In the genomic region with DNA sequence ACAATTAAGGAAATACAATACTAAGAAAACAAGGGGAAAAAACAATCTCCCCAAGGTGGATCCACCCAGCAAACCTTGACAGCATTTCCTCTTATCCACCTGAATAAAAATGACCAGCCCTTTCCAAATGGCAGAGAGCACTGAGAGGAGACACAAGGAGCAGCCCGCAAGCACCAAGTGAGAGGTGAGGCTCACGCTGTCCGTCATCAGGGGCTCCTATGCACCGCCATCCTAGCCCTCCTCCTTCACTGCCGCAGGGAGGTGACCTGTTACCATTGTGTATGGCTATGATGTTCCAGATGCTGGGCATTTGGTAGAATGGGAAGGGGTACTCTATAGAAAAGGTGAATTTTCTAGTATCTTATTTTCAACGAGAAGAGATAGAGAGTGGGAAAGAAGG, we compare ENCODE assay signal across 14 cellular contexts. TPM values are rescaled to one million over a fixed set of nuclear protein-coding genes. Genes with fewer than 3 reads are reported as not detected.
DNase-seq lines count a peak whose midpoint lies in the region; ATAC-seq and TF ChIP-seq lines count a peak whose summit lies in the region.
"Had no signal": no experiment of that assay in that cellular context is flagged by ENCODE, and none has a peak within 500 bp of the region (broad histone marks: within the 10 kb centered on the region; RNA-seq: fewer than 3 reads in every experiment).

No MANE protein-coding gene starts in this region.

- TF ChIP-seq RAD21 in IMR-90 (IDR thresholded peaks at IDR 0.05; ENCODE audit: low read length), result no peak

- DNase-seq in IMR-90 (no peak), RWPE1 (ENCODE audit: low spot score) (no peak), neural crest cell (ENCODE audit: low read depth, low spot score) (no peak), NK-92 (lab: John Stamatoyannopoulos, UW; ENCODE audit: unreplicated experiment) (no peak), natural killer cell (no peak), cortex of kidney (lab: John Stamatoyannopoulos, UW) (no peak)
- DNase-seq in stimulated activated CD8-positive, alpha-beta memory T cell treated with anti-CD3 and anti-CD28 coated beads, Interleukin-4, amount 100 ng/mL, for 48 hours, result no peak
- DNase-seq: ACHN, H9 had no signal

- CTCF ChIA-PET in IMR-90 (lab: Yijun Ruan, JAX) (no interaction called here), RWPE1 (lab: Yijun Ruan, JAX) (interaction anchor here (0.7 kb wide), 1 partner anchor 78 kb away, joined by 3 read pairs; no protein-coding TSS in a partner anchor)

- no peak overlapping the region for H3K4me3 ChIP-seq in BLaER1
- H3K4me3 ChIP-seq in IMR-90 (ENCODE audit: insufficient read depth, low read depth, low read length), result no peak overlapping the region
- H3K4me3 ChIP-seq: GM23248 had no signal

- no peak overlapping the region for H3K4me3 Mint-ChIP-seq in neural crest cell
- H3K4me3 Mint-ChIP-seq in natural killer cell, result no peak overlapping the region
- H3K4me3 Mint-ChIP-seq: H9 had no signal

- no peak overlapping the region for H2BK15ac ChIP-seq in IMR-90 (ENCODE audit: low read depth, low read length)

- POLR2A ChIA-PET in IMR-90 (lab: Charles Lee; ENCODE audit: unreplicated experiment), result interaction anchor here (0.6 kb wide), 1 partner anchor 69 kb away, joined by 3 read pairs; no protein-coding TSS in a partner anchor
- POLR2A ChIA-PET in RWPE1 (lab: Yijun Ruan, JAX; ENCODE audit: low non-redundant PET), result no interaction called here

- H3K27ac Mint-ChIP-seq in neural crest cell (ENCODE audit: unreplicated experiment) (peak overlapping the region; percentile 4), natural killer cell (no peak overlapping the region)
- H3K27ac Mint-ChIP-seq: H9 had no signal

- ATAC-seq in IMR-90 (ENCODE audit: low read depth), result no peak
- ATAC-seq in natural killer cell, result no peak

- H3K27me3 ChIP-seq in BLaER1, result no peaks in the 10 kb centered on the region
- peaks cover 7% of the 10 kb centered on the region for H3K27me3 ChIP-seq in IMR-90 (ENCODE audit: control insufficient read depth, insufficient read depth, low read length)

- intact Hi-C loops in IMR-90 (cut with micrococcal nuclease), result no loop called here
- intact Hi-C loops in natural killer cell (cut with micrococcal nuclease), result no loop called here

- H2AK5ac ChIP-seq in IMR-90 (ENCODE audit: low read depth, low read length), result peak overlapping the region; percentile 40; the same call in 1 of the 2 replicates

- no TSS peak for BruUV-seq in IMR-90 (replicated peaks; lab: Mats Ljungman, UMichigan)

- H3K4ac ChIP-seq in IMR-90 (ENCODE audit: low read depth, low read length), result no peak overlapping the region

- H3K9me1 ChIP-seq in IMR-90 (ENCODE audit: insufficient read depth, low read length), result peaks cover 6% of the 10 kb centered on the region

- no peak overlapping the region for H3K23ac ChIP-seq in IMR-90 (ENCODE audit: low read depth, low read length)

- H3K27ac ChIP-seq in BLaER1, result no peak overlapping the region
- no peak overlapping the region for H3K27ac ChIP-seq in IMR-90 (ENCODE audit: insufficient read depth, low read length)
- peak overlapping the region; percentile 42; the same call in 1 of the 2 replicates for H3K27ac ChIP-seq in RWPE1
- H3K27ac ChIP-seq: GM23248 had no signal

- H3K4me1 Mint-ChIP-seq in neural crest cell (no peaks in the 10 kb centered on the region), natural killer cell (peaks cover 24 to 25% of the 10 kb centered on the region in 2 donors)
- H3K4me1 Mint-ChIP-seq: H9 had no signal

- in situ Hi-C loops in IMR-90 (cut with MboI; ENCODE audit: low sequenced_read_pairs), result no loop called here

- H3K36me3 Mint-ChIP-seq in neural crest cell (ENCODE audit: low read depth), result no peaks in the 10 kb centered on the region
- H3K36me3 Mint-ChIP-seq in natural killer cell, result no peaks in the 10 kb centered on the region

- no peak overlapping the region for H2AFZ ChIP-seq in IMR-90 (replicated peaks; ENCODE audit: low read length, poor library complexity)
- H2AFZ ChIP-seq: GM23248 had no signal

- no peaks in the 10 kb centered on the region for H3K9me3 ChIP-seq in BLaER1
- H3K9me3 ChIP-seq in IMR-90 (ENCODE audit: control insufficient read depth, insufficient read depth, low read length), result no peaks in the 10 kb centered on the region

- peaks cover 53% of the 10 kb centered on the region for H3K4me1 ChIP-seq in BLaER1
- H3K4me1 ChIP-seq in IMR-90 (ENCODE audit: control insufficient read depth, insufficient read depth, low read length), result peaks cover 5% of the 10 kb centered on the region; the same call in 1 of the 2 replicates

- H3K18ac ChIP-seq in IMR-90 (ENCODE audit: low read depth, low read length), result no peak overlapping the region

- H3K36me3 ChIP-seq in BLaER1 (no peaks in the 10 kb centered on the region), IMR-90 (ENCODE audit: control insufficient read depth, insufficient read depth, low read length) (no peaks in the 10 kb centered on the region)

- no peak overlapping the region for H2BK5ac ChIP-seq in IMR-90 (ENCODE audit: low read depth, low read length, poor library complexity, severe bottlenecking)

- H3K56ac ChIP-seq in IMR-90 (ENCODE audit: extremely low read depth, insufficient read depth, low read length), result no peak overlapping the region

- H3K27me3 Mint-ChIP-seq in neural crest cell (ENCODE audit: low read depth) (peaks cover 27% of the 10 kb centered on the region), natural killer cell (ENCODE audit: low read depth in 2 of 2) (peaks cover 0 to 12% of the 10 kb centered on the region in 2 donors)

- H3K9ac ChIP-seq in BLaER1, result no peak overlapping the region
- H3K9ac ChIP-seq in IMR-90 (ENCODE audit: low read depth, low read length), result no peak overlapping the region
- H3K9ac ChIP-seq: GM23248 had no signal

- no peak overlapping the region for H4K5ac ChIP-seq in IMR-90 (ENCODE audit: low read depth, low read length)

- no peak overlapping the region for H3K14ac ChIP-seq in IMR-90 (replicated peaks; ENCODE audit: low read depth, low read length)

- no peaks in the 10 kb centered on the region for H4K20me1 ChIP-seq in BLaER1
- H4K20me1 ChIP-seq in IMR-90 (ENCODE audit: insufficient read depth, low read length), result no peaks in the 10 kb centered on the region

- H2BK20ac ChIP-seq in IMR-90 (ENCODE audit: low read depth, low read length), result no peak overlapping the region

- no peak overlapping the region for H4K8ac ChIP-seq in IMR-90 (ENCODE audit: low read depth in 2 of 2, low read length in 2 of 2)

- no CpG with 5 or more reads among the region's 6 CpGs for WGBS in IMR-90 (ENCODE audit: extremely low coverage in 2 of 2, insufficient read length in 1 of 2), 2 experiments

- no peak for TF ChIP-seq POLR2A in IMR-90 (IDR thresholded peaks at IDR 0.05; ENCODE audit: low read depth, low read length)

- dilution Hi-C loops in IMR-90 (cut with HindIII; ENCODE audit: low sequenced_read_pairs, unreplicated experiment), result no loop called here

- TF ChIP-seq CTCF in IMR-90 (conservative IDR thresholded peaks at IDR 0.05; ENCODE audit: low read depth, low read length) (no peak), RWPE1 (conservative IDR thresholded peaks at IDR 0.05; ENCODE audit: low read depth) (no peak), neural crest cell (conservative IDR thresholded peaks at IDR 0.05) (no peak), natural killer cell (IDR thresholded peaks at IDR 0.05) (no peak)

- peak overlapping the region; percentile 85 for H3K4me2 ChIP-seq in BLaER1
- H3K4me2 ChIP-seq in IMR-90 (ENCODE audit: low read depth, low read length), result no peak overlapping the region

- H4K91ac ChIP-seq in IMR-90 (ENCODE audit: insufficient read depth, low read depth, low read length), result no peak overlapping the region

- H2BK120ac ChIP-seq in IMR-90 (ENCODE audit: low read depth, low read length), result no peak overlapping the region; the same call in 1 of the 2 replicates

- H3K79me1 ChIP-seq in IMR-90 (ENCODE audit: low read depth in 1 of 2, low read length in 2 of 2), result no peaks in the 10 kb centered on the region

- H2AK9ac ChIP-seq in IMR-90 (replicated peaks; ENCODE audit: low read depth, low read length, poor library complexity), result no peak overlapping the region

- H3K9me3 Mint-ChIP-seq in neural crest cell (no peaks in the 10 kb centered on the region), natural killer cell (no peaks in the 10 kb centered on the region)
- H3K9me3 Mint-ChIP-seq: H9 had no signal

TF ChIP-seq in IMR-90, 13 proteins besides CTCF, POLR2A, EP300 and RAD21:
- TF ChIP-seq SMC3 (IDR thresholded peaks at IDR 0.05; ENCODE audit: low read depth, low read length) (no peak), MAZ (IDR thresholded peaks at IDR 0.05; ENCODE audit: borderline replicate concordance, low read depth, low read length) (no peak), BHLHE40 (IDR thresholded peaks at IDR 0.05; ENCODE audit: low read depth, low read length) (no peak)
- TF ChIP-seq, protein P1, sequence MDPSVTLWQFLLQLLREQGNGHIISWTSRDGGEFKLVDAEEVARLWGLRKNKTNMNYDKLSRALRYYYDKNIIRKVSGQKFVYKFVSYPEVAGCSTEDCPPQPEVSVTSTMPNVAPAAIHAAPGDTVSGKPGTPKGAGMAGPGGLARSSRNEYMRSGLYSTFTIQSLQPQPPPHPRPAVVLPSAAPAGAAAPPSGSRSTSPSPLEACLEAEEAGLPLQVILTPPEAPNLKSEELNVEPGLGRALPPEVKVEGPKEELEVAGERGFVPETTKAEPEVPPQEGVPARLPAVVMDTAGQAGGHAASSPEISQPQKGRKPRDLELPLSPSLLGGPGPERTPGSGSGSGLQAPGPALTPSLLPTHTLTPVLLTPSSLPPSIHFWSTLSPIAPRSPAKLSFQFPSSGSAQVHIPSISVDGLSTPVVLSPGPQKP (IDR thresholded peaks at IDR 0.05; ENCODE audit: borderline replicate concordance, low read depth, low read length), result no peak

RNA-seq across cellular contexts. Expression of a gene that starts 31.2 kb away (rescaled TPM):
- not detected in 2 replicates for total RNA-seq in IMR-90 (2012; rRNA removed)
- polyA plus RNA-seq in IMR-90 (2012; rRNA removed), result not detected in 2 replicates
- not detected in 2 replicates for polyA plus RNA-seq in IMR-90 (2012; cell fraction: cytosol; rRNA removed)
- 0.11 TPM in 1 of 2 replicates, not detected in the other for polyA plus RNA-seq in IMR-90 (2012; cell fraction: nucleus; rRNA removed; ENCODE audit: low replicate concordance)
- not detected in 2 replicates for total RNA-seq in neural crest cell
- not detected for total RNA-seq in natural killer cell
- total RNA-seq: A172, Daoy, GM23248, H9, HT1080 had no signal
- polyA plus RNA-seq: GM23248 had no signal
